Comparison of ENCODE assay signal across 10 cellular contexts in genomic region chr6:81075974-81076373, GRCh38.
DNase-seq lines count a peak whose midpoint lies in the region; ATAC-seq, FAIRE-seq and TF ChIP-seq lines count a peak whose summit lies in the region.
"Had no signal": no experiment of that assay in that cellular context is flagged by ENCODE, and none has a peak within 500 bp of the region (broad histone marks: within the 10 kb centered on the region; RNA-seq: fewer than 3 reads in every experiment).

No MANE protein-coding gene starts in this region.

- no peak overlapping the region for H3K4me3 ChIP-seq in endothelial cell of umbilical vein (replicated peaks in 1 of 3; ENCODE audit: insufficient read depth in 1 of 3, low read depth in 1 of 3, low read length in 3 of 3)

- no peaks in the 10 kb centered on the region for H3K36me3 ChIP-seq in endothelial cell of umbilical vein (ENCODE audit: control insufficient read depth in 2 of 2, extremely low read depth in 1 of 2, insufficient read depth in 2 of 2, low read length in 2 of 2)

- H2AFZ ChIP-seq in endothelial cell of umbilical vein (ENCODE audit: low read depth, low read length), result no peak overlapping the region

- no peaks in the 10 kb centered on the region for H3K36me3 Mint-ChIP-seq in osteocyte (ENCODE audit: unreplicated experiment)
- peaks cover 0 to 2% of the 10 kb centered on the region in 2 donors for H3K36me3 Mint-ChIP-seq in activated T-cell treated with anti-CD3 and anti-CD28 coated beads, Interleukin-2, amount 50 U/mL, for 72 hours (ENCODE audit: insufficient read depth in 2 of 2)

- POLR2A ChIA-PET in endothelial cell of umbilical vein (lab: Charles Lee), result no interaction called here

- H3K79me2 ChIP-seq in endothelial cell of umbilical vein (ENCODE audit: control insufficient read depth, insufficient read depth, low read length), result no peaks in the 10 kb centered on the region

- no peak for FAIRE-seq in endothelial cell of umbilical vein (lab: Jason Lieb, UNC)

- peak; percentile 6 for DNase-seq in NCI-H1694 treated with DMSO at 0.1 percent for 48 hours (lab: John Stamatoyannopoulos, UW)
- no peak for DNase-seq in NCI-H1694 (lab: John Stamatoyannopoulos, UW)
- peak; percentile 11 for DNase-seq in M059J (ENCODE audit: low read depth)
- peak; percentile 32 for DNase-seq in endothelial cell of umbilical vein (ENCODE audit: low read depth, low spot score)
- no peak for DNase-seq in osteocyte (ENCODE audit: extremely low spot score, unreplicated experiment)
- DNase-seq in activated T-cell treated with anti-CD3 and anti-CD28 coated beads, Interleukin-2, amount 50 U/mL, for 72 hours, result no peak
- DNase-seq: AML-193, NCI-H146 had no signal

- H4K20me1 ChIP-seq in endothelial cell of umbilical vein (replicated peaks; ENCODE audit: control insufficient read depth, extremely low read depth, insufficient read depth, low read length), result no peaks in the 10 kb centered on the region

- no peaks in the 10 kb centered on the region for H3K9me1 ChIP-seq in endothelial cell of umbilical vein (replicated peaks; ENCODE audit: control insufficient read depth, extremely low read depth, insufficient read depth, low read length)

- H3K9me3 ChIP-seq in endothelial cell of umbilical vein (replicated peaks; ENCODE audit: control insufficient read depth, insufficient read depth, low read length), result no peaks in the 10 kb centered on the region

- H3K27ac ChIP-seq in endothelial cell of umbilical vein (ENCODE audit: insufficient read depth, low read depth, low read length), result no peak overlapping the region

- CTCF ChIA-PET in endothelial cell of umbilical vein (lab: Charles Lee), result interaction anchor here (0.7 to 3.5 kb wide), 7 partner anchors 10 to 862 kb away, joined by 3 to 10 read pairs (median 4); no protein-coding TSS in a partner anchor

- H3K9me3 Mint-ChIP-seq in osteocyte (ENCODE audit: unreplicated experiment), result no peaks in the 10 kb centered on the region
- H3K9me3 Mint-ChIP-seq in activated T-cell treated with anti-CD3 and anti-CD28 coated beads, Interleukin-2, amount 50 U/mL, for 72 hours, result peaks cover 2 to 5% of the 10 kb centered on the region in 2 donors

- no peak overlapping the region for H3K9ac ChIP-seq in endothelial cell of umbilical vein (replicated peaks; ENCODE audit: extremely low read depth, insufficient read depth, low read length)

- H3K27me3 Mint-ChIP-seq in osteocyte (ENCODE audit: unreplicated experiment), result peaks cover 28% of the 10 kb centered on the region
- no peaks in the 10 kb centered on the region for H3K27me3 Mint-ChIP-seq in activated T-cell treated with anti-CD3 and anti-CD28 coated beads, Interleukin-2, amount 50 U/mL, for 72 hours (ENCODE audit: low read depth)

- no TSS peak for BruUV-seq in endothelial cell of umbilical vein (replicated peaks; lab: Mats Ljungman, UMichigan)

- H3K4me1 Mint-ChIP-seq in osteocyte (ENCODE audit: unreplicated experiment), result no peaks in the 10 kb centered on the region
- no peaks in the 10 kb centered on the region for H3K4me1 Mint-ChIP-seq in activated T-cell treated with anti-CD3 and anti-CD28 coated beads, Interleukin-2, amount 50 U/mL, for 72 hours (ENCODE audit: low read depth)

- dilution Hi-C loops in endothelial cell of umbilical vein (cut with MboI; ENCODE audit: extremely low pct_ligation_motif_present, low sequenced_read_pairs), result no loop called here

- no peaks in the 10 kb centered on the region for H3K4me1 ChIP-seq in endothelial cell of umbilical vein (ENCODE audit: control insufficient read depth, extremely low read depth, insufficient read depth, low read length)

- ATAC-seq in GM21360 (IDR thresholded peaks at IDR 0.05; ENCODE audit: unreplicated experiment), result no peak
- no peak for ATAC-seq in GM21423 (IDR thresholded peaks at IDR 0.05; ENCODE audit: unreplicated experiment)
- ATAC-seq in activated T-cell treated with anti-CD3 and anti-CD28 coated beads, Interleukin-2, amount 50 U/mL, for 72 hours (replicated peaks in 1 of 2), result no peak

- no peak overlapping the region for H3K4me3 Mint-ChIP-seq in osteocyte (ENCODE audit: unreplicated experiment)
- H3K4me3 Mint-ChIP-seq in activated T-cell treated with anti-CD3 and anti-CD28 coated beads, Interleukin-2, amount 50 U/mL, for 72 hours, result no peak overlapping the region

- no peak overlapping the region for H3K27ac Mint-ChIP-seq in osteocyte (ENCODE audit: unreplicated experiment)
- no peak overlapping the region for H3K27ac Mint-ChIP-seq in activated T-cell treated with anti-CD3 and anti-CD28 coated beads, Interleukin-2, amount 50 U/mL, for 72 hours

- no peak overlapping the region for H3K4me2 ChIP-seq in endothelial cell of umbilical vein (ENCODE audit: insufficient read depth, low read length)

- no peak for TF ChIP-seq POLR2A in endothelial cell of umbilical vein (IDR thresholded peaks at IDR 0.05; ENCODE audit: low read depth, low read length)

- H3K27me3 ChIP-seq in endothelial cell of umbilical vein (ENCODE audit: control insufficient read depth in 2 of 2, insufficient read depth in 2 of 2, low read length in 2 of 2), result no peaks in the 10 kb centered on the region

- TF ChIP-seq CTCF in endothelial cell of umbilical vein (IDR thresholded peaks at IDR 0.05; ENCODE audit: extremely low read depth in 1 of 2, insufficient read depth in 1 of 2, low read depth in 1 of 2, low read length in 2 of 2) (peak; percentile 27 to 56), osteocyte (IDR thresholded peaks at IDR 0.05) (peak; percentile 52)

- intact Hi-C loops in endothelial cell of umbilical vein (cut with micrococcal nuclease), result loop anchor here (10.0 kb wide), 1 partner anchor 471 kb away; no protein-coding TSS in a partner anchor

TF ChIP-seq in endothelial cell of umbilical vein, 7 proteins besides CTCF, POLR2A, EP300 and RAD21:
- no peak for TF ChIP-seq FOS (IDR thresholded peaks at IDR 0.05; ENCODE audit: borderline replicate concordance, insufficient read depth, low read length)
- TF ChIP-seq POLR2AphosphoS5 (IDR thresholded peaks at IDR 0.05; ENCODE audit: insufficient read depth, low read depth, low read length), result no peak
- no peak for TF ChIP-seq EZH2 (IDR thresholded peaks at IDR 0.05; ENCODE audit: borderline replicate concordance, low read depth, low read length, severe bottlenecking)
- TF ChIP-seq MYC (IDR thresholded peaks at IDR 0.05; ENCODE audit: low read depth, low read length), result no peak
- no peak for TF ChIP-seq MAX (IDR thresholded peaks at IDR 0.05; ENCODE audit: insufficient read depth, insufficient read length)
- TF ChIP-seq GATA2 (IDR thresholded peaks at IDR 0.05; ENCODE audit: insufficient read depth, insufficient read length, low read depth, low read length), result no peak

Comparison
In these comparisons a context has a peak if more than half of its experiments do, and no peak if none do; other contexts are left out.
1. DNase-seq: peak in NCI-H1694 treated with DMSO at 0.1 percent for 48 hours (single experiment), M059J (single experiment) and endothelial cell of umbilical vein (single experiment); none in NCI-H1694 (single experiment), osteocyte (single experiment) and activated T-cell treated with anti-CD3 and anti-CD28 coated beads, Interleukin-2, amount 50 U/mL, for 72 hours (0 of 2).